Comparison of ENCODE assay signal across 30 cellular contexts in genomic region chr9:83633260-83633659, GRCh38. TPM values are rescaled to one million over a fixed set of nuclear protein-coding genes. Genes with fewer than 3 reads are reported as not detected.
DNase-seq lines count a peak whose midpoint lies in the region; ATAC-seq and TF ChIP-seq lines count a peak whose summit lies in the region.
"Had no signal": no experiment of that assay in that cellular context is flagged by ENCODE, and none has a peak within 500 bp of the region (broad histone marks: within the 10 kb centered on the region; RNA-seq: fewer than 3 reads in every experiment).

No MANE protein-coding gene starts in this region.

- no peak overlapping the region for H3K27ac Mint-ChIP-seq in activated naive CD8-positive, alpha-beta T cell treated with anti-CD3 and anti-CD28 coated beads, Interleukin-2, amount 10 ng/mL, durations not matched to agents 7 days and 5 days
- H3K27ac Mint-ChIP-seq in activated naive CD8-positive, alpha-beta T cell treated with anti-CD3 and anti-CD28 coated beads, Interleukin-2, amount 50 U/mL, for 24 hours: no peak overlapping the region
- H3K27ac Mint-ChIP-seq: activated CD8-positive, alpha-beta T cell treated with anti-CD3 and anti-CD28 coated beads for 36 hours; activated naive CD4-positive, alpha-beta T cell treated with anti-CD3 and anti-CD28 coated beads, Interleukin-2, amount 50 U/mL, for 24 hours; activated T-helper 2 cell treated with anti-CD3 and anti-CD28 coated beads, Interferon-gamma antibody, Interleukin-2, Interleukin-4, amounts not matched to agents 10 μg/mL and 5 μg/mL and 100 μg/mL, durations not matched to agents 14 hours and 24 hours and 36 hours; CD4-positive, CD25-positive, alpha-beta regulatory T cell; progenitor cell of endocrine pancreas had no signal

- H3K27me3 ChIP-seq in effector memory CD4-positive, alpha-beta T cell (replicated peaks; ENCODE audit: control insufficient read depth, insufficient read depth, low read length, poor library complexity, severe bottlenecking): no peaks in the 10 kb centered on the region
- H3K27me3 ChIP-seq: gastroesophageal sphincter, left lung, neutrophil, SJSA1 had no signal

- POLR2A ChIA-PET in activated naive CD8-positive, alpha-beta T cell treated with anti-CD3 and anti-CD28 coated beads, Interleukin-2, amount 10 ng/mL, durations not matched to agents 7 days and 5 days (lab: Charles Lee): interaction anchor here (1.8 kb wide), 1 partner anchor 9 kb away, joined by 5 read pairs; no protein-coding TSS in a partner anchor

- H3K9me3 Mint-ChIP-seq in activated naive CD8-positive, alpha-beta T cell treated with anti-CD3 and anti-CD28 coated beads, Interleukin-2, amount 10 ng/mL, durations not matched to agents 7 days and 5 days: no peaks in the 10 kb centered on the region
- no peaks in the 10 kb centered on the region for H3K9me3 Mint-ChIP-seq in activated naive CD8-positive, alpha-beta T cell treated with anti-CD3 and anti-CD28 coated beads, Interleukin-2, amount 50 U/mL, for 24 hours
- H3K9me3 Mint-ChIP-seq: activated CD8-positive, alpha-beta T cell treated with anti-CD3 and anti-CD28 coated beads for 36 hours; activated naive CD4-positive, alpha-beta T cell treated with anti-CD3 and anti-CD28 coated beads, Interleukin-2, amount 50 U/mL, for 24 hours; activated T-helper 2 cell treated with anti-CD3 and anti-CD28 coated beads, Interferon-gamma antibody, Interleukin-2, Interleukin-4, amounts not matched to agents 10 μg/mL and 5 μg/mL and 100 μg/mL, durations not matched to agents 14 hours and 24 hours and 36 hours; CD4-positive, CD25-positive, alpha-beta regulatory T cell had no signal

- no peak for TF ChIP-seq POLR2A in erythroblast (IDR thresholded peaks at IDR 0.05; ENCODE audit: low read length)

- ATAC-seq in activated naive CD8-positive, alpha-beta T cell treated with anti-CD3 and anti-CD28 coated beads, Interleukin-2, amount 10 ng/mL, durations not matched to agents 7 days and 5 days (ENCODE audit: low read depth): peak; percentile 30
- no peak for ATAC-seq in activated naive CD8-positive, alpha-beta T cell treated with anti-CD3 and anti-CD28 coated beads, Interleukin-2, amount 50 U/mL, for 24 hours
- peak; percentile 66 for ATAC-seq in HG03342 (IDR thresholded peaks at IDR 0.05; ENCODE audit: unreplicated experiment)
- no peak for ATAC-seq in activated CD4-positive, CD25-positive, alpha-beta regulatory T cell treated with anti-CD3 and anti-CD28 coated beads, Interleukin-2, amount 50 U/mL, for 24 hours
- ATAC-seq: activated CD8-positive, alpha-beta T cell treated with anti-CD3 and anti-CD28 coated beads for 36 hours; gastroesophageal sphincter; left lung; sciatic nerve had no signal

- H3K27me3 Mint-ChIP-seq in activated naive CD8-positive, alpha-beta T cell treated with anti-CD3 and anti-CD28 coated beads, Interleukin-2, amount 10 ng/mL, durations not matched to agents 7 days and 5 days: no peaks in the 10 kb centered on the region
- H3K27me3 Mint-ChIP-seq in activated naive CD8-positive, alpha-beta T cell treated with anti-CD3 and anti-CD28 coated beads, Interleukin-2, amount 50 U/mL, for 24 hours: no peaks in the 10 kb centered on the region
- H3K27me3 Mint-ChIP-seq: activated CD8-positive, alpha-beta T cell treated with anti-CD3 and anti-CD28 coated beads for 36 hours; activated naive CD4-positive, alpha-beta T cell treated with anti-CD3 and anti-CD28 coated beads, Interleukin-2, amount 50 U/mL, for 24 hours; CD4-positive, CD25-positive, alpha-beta regulatory T cell; progenitor cell of endocrine pancreas had no signal

- H3K27ac ChIP-seq in effector memory CD4-positive, alpha-beta T cell (ENCODE audit: insufficient read depth, low read length, poor library complexity, severe bottlenecking): no peak overlapping the region
- H3K27ac ChIP-seq: gastroesophageal sphincter, left lung, neutrophil, SJSA1 had no signal

- H3K4me1 Mint-ChIP-seq in activated naive CD8-positive, alpha-beta T cell treated with anti-CD3 and anti-CD28 coated beads, Interleukin-2, amount 10 ng/mL, durations not matched to agents 7 days and 5 days: no peaks in the 10 kb centered on the region
- H3K4me1 Mint-ChIP-seq in activated naive CD8-positive, alpha-beta T cell treated with anti-CD3 and anti-CD28 coated beads, Interleukin-2, amount 50 U/mL, for 24 hours: no peaks in the 10 kb centered on the region

- DNase-seq in activated naive CD8-positive, alpha-beta T cell treated with anti-CD3 and anti-CD28 coated beads, Interleukin-2, amount 10 ng/mL, durations not matched to agents 7 days and 5 days: no peak
- DNase-seq in activated naive CD8-positive, alpha-beta T cell treated with anti-CD3 and anti-CD28 coated beads, Interleukin-2, amount 50 U/mL, for 24 hours: no peak
- DNase-seq in erythroblast (lab: John Stamatoyannopoulos, UW) (peak; percentile 36 to 79), head of caudate nucleus (no peak), T-helper 9 cell (no peak)
- DNase-seq in effector memory CD4-positive, alpha-beta T cell: no peak
- DNase-seq: 8988T; activated CD4-positive, CD25-positive, alpha-beta regulatory T cell treated with anti-CD3 and anti-CD28 coated beads, Interleukin-2, amount 50 U/mL, for 72 hours; activated CD8-positive, alpha-beta T cell treated with anti-CD3 and anti-CD28 coated beads for 36 hours; anterior cingulate cortex; CD4-positive, CD25-positive, alpha-beta regulatory T cell; cortex of kidney; EL; hypothalamus; KBM-7; left lung; NCI-H2029 treated with DMSO at 0.1 percent for 48 hours; NCI-H2227 treated with DMSO at 0.1 percent for 48 hours; NCI-H774; RPMI8226; stimulated activated naive CD4-positive, alpha-beta T cell treated with Interleukin-2 at 50 U/mL for 16 hours had no signal

- H3K36me3 Mint-ChIP-seq in activated naive CD8-positive, alpha-beta T cell treated with anti-CD3 and anti-CD28 coated beads, Interleukin-2, amount 10 ng/mL, durations not matched to agents 7 days and 5 days: peaks cover 7% of the 10 kb centered on the region
- peaks cover 28% of the 10 kb centered on the region for H3K36me3 Mint-ChIP-seq in activated naive CD8-positive, alpha-beta T cell treated with anti-CD3 and anti-CD28 coated beads, Interleukin-2, amount 50 U/mL, for 24 hours (ENCODE audit: low read depth)

- no peak overlapping the region for H3K4me3 Mint-ChIP-seq in activated naive CD8-positive, alpha-beta T cell treated with anti-CD3 and anti-CD28 coated beads, Interleukin-2, amount 10 ng/mL, durations not matched to agents 7 days and 5 days
- no peak overlapping the region for H3K4me3 Mint-ChIP-seq in activated naive CD8-positive, alpha-beta T cell treated with anti-CD3 and anti-CD28 coated beads, Interleukin-2, amount 50 U/mL, for 24 hours
- H3K4me3 Mint-ChIP-seq: activated CD8-positive, alpha-beta T cell treated with anti-CD3 and anti-CD28 coated beads for 36 hours; activated naive CD4-positive, alpha-beta T cell treated with anti-CD3 and anti-CD28 coated beads, Interleukin-2, amount 50 U/mL, for 24 hours; CD4-positive, CD25-positive, alpha-beta regulatory T cell had no signal

- intact Hi-C loops in head of caudate nucleus (cut with DNase I): no loop called here

- no peaks in the 10 kb centered on the region for H3K9me3 ChIP-seq in effector memory CD4-positive, alpha-beta T cell (ENCODE audit: control insufficient read depth, low read length)
- H3K9me3 ChIP-seq: gastroesophageal sphincter, left lung, neutrophil, SJSA1 had no signal

- no peaks in the 10 kb centered on the region for H3K4me1 ChIP-seq in effector memory CD4-positive, alpha-beta T cell (ENCODE audit: control insufficient read depth, insufficient read depth, low read length, poor library complexity, severe bottlenecking)
- H3K4me1 ChIP-seq: gastroesophageal sphincter, left lung, SJSA1 had no signal

- no peaks in the 10 kb centered on the region for H3K36me3 ChIP-seq in effector memory CD4-positive, alpha-beta T cell (ENCODE audit: control insufficient read depth, insufficient read depth, low read length)
- H3K36me3 ChIP-seq: left lung, neutrophil, SJSA1 had no signal

- no peak overlapping the region for H3K4me3 ChIP-seq in effector memory CD4-positive, alpha-beta T cell (ENCODE audit: insufficient read depth, low read depth, low read length, poor library complexity, severe bottlenecking)
- H3K4me3 ChIP-seq: gastroesophageal sphincter, left lung, SJSA1 had no signal

RNA-seq across cellular contexts. Expression of gene IDNK, which starts 10.3 kb away (rescaled TPM):
- 1 to 10 TPM; 8.3 to 9.8 TPM for total RNA-seq in activated naive CD8-positive, alpha-beta T cell treated with anti-CD3 and anti-CD28 coated beads, Interleukin-2, amount 10 ng/mL, durations not matched to agents 7 days and 5 days

Comparison
In these comparisons a context has a peak if more than half of its experiments do, and no peak if none do; other contexts are left out.
1. ATAC-seq: peak in activated naive CD8-positive, alpha-beta T cell treated with anti-CD3 and anti-CD28 coated beads, Interleukin-2, amount 10 ng/mL, durations not matched to agents 7 days and 5 days (single experiment) and HG03342 (single experiment); none in activated naive CD8-positive, alpha-beta T cell treated with anti-CD3 and anti-CD28 coated beads, Interleukin-2, amount 50 U/mL, for 24 hours (single experiment) and activated CD4-positive, CD25-positive, alpha-beta regulatory T cell treated with anti-CD3 and anti-CD28 coated beads, Interleukin-2, amount 50 U/mL, for 24 hours (0 of 2).
2. DNase-seq: peak in erythroblast (2 of 2); none in activated naive CD8-positive, alpha-beta T cell treated with anti-CD3 and anti-CD28 coated beads, Interleukin-2, amount 10 ng/mL, durations not matched to agents 7 days and 5 days (single experiment), activated naive CD8-positive, alpha-beta T cell treated with anti-CD3 and anti-CD28 coated beads, Interleukin-2, amount 50 U/mL, for 24 hours (single experiment), head of caudate nucleus (0 of 42), T-helper 9 cell (single experiment) and effector memory CD4-positive, alpha-beta T cell (0 of 3).